Comparison of ENCODE assay signal across 1 cellular context in genomic region chr2:119282139-119282965, GRCh38.
TF ChIP-seq lines count a peak whose summit lies in the region.

No MANE protein-coding gene starts in this region.

TF ChIP-seq in K562, 482 proteins besides CTCF, POLR2A, EP300 and RAD21:
- TF ChIP-seq NFE2 (IDR thresholded peaks at IDR 0.05; ENCODE audit: low read depth) (peak; percentile 32; the same call in 1 of the 2 replicates), MAFK (IDR thresholded peaks at IDR 0.05; ENCODE audit: low read length) (no peak), MCM3 (IDR thresholded peaks at IDR 0.05) (no peak), NRF1 (conservative IDR thresholded peaks at IDR 0.05 in 1 of 2, IDR thresholded peaks at IDR 0.05 in 1 of 2) (no peak), ZNF79 (CRISPR knock-in tag; IDR thresholded peaks at IDR 0.05; ENCODE audit: low read depth) (no peak), PKNOX1 (IDR thresholded peaks at IDR 0.05) (peak; percentile 84), PHF21A (IDR thresholded peaks at IDR 0.05; ENCODE audit: borderline replicate concordance, low read depth) (no peak), E2F5 (CRISPR knock-in tag; IDR thresholded peaks at IDR 0.05) (no peak)
- TF ChIP-seq, protein P1, sequence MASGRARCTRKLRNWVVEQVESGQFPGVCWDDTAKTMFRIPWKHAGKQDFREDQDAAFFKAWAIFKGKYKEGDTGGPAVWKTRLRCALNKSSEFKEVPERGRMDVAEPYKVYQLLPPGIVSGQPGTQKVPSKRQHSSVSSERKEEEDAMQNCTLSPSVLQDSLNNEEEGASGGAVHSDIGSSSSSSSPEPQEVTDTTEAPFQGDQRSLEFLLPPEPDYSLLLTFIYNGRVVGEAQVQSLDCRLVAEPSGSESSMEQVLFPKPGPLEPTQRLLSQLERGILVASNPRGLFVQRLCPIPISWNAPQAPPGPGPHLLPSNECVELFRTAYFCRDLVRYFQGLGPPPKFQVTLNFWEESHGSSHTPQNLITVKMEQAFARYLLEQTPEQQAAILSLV (tag; IDR thresholded peaks at IDR 0.05), result no peak
- TF ChIP-seq, protein P2, sequence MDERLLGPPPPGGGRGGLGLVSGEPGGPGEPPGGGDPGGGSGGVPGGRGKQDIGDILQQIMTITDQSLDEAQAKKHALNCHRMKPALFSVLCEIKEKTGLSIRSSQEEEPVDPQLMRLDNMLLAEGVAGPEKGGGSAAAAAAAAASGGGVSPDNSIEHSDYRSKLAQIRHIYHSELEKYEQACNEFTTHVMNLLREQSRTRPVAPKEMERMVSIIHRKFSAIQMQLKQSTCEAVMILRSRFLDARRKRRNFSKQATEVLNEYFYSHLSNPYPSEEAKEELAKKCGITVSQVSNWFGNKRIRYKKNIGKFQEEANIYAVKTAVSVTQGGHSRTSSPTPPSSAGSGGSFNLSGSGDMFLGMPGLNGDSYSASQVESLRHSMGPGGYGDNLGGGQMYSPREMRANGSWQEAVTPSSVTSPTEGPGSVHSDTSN (CRISPR knock-in tag; IDR thresholded peaks at IDR 0.05; ENCODE audit: low read depth), result peak; percentile 19; the same call in 1 of the 2 replicates
- TF ChIP-seq, protein P2 (tag; conservative IDR thresholded peaks at IDR 0.05; ENCODE audit: low read depth), result peak; percentile 37; the same call in 1 of the 2 replicates
